ENCODE assay signal across 23 cellular contexts in the genomic region with DNA sequence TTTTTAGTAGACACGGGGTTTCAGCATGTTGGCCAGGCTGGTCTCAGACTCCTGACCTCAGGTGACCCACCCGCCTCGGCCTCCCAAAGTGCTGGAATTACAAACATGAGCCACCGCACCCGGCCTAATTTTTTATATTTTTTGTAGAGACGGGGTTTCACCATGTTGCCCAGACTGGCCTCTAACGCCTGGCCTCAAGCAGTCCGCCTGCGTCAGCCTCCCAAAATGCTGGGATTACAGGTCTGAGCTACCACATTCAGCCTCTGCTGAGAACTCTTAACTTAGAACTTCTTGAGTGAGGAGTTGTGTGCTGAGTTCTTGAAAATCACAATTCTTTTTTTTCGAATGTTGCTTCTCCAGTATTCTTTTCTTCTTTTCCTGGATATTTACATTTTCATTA.
DNase-seq lines count a peak whose midpoint lies in the region; ATAC-seq, FAIRE-seq and TF ChIP-seq lines count a peak whose summit lies in the region.
"Had no signal": no experiment of that assay in that cellular context is flagged by ENCODE, and none has a peak within 500 bp of the region (broad histone marks: within the 10 kb centered on the region; RNA-seq: fewer than 3 reads in every experiment).

No MANE protein-coding gene starts in this region.

- H2BK120ac ChIP-seq in H1 (replicated peaks; ENCODE audit: low read depth, low read length): no peak overlapping the region

- H3K27me3 Mint-ChIP-seq in T-helper 17 cell: no peaks in the 10 kb centered on the region
- H3K27me3 Mint-ChIP-seq in stimulated activated memory B cell treated with anti-CD40 and anti-IgM and Interleukin-4, amounts not matched to agents 10 μg/mL and 1 μg/mL and 100 μg/mL, for 72 hours: no peaks in the 10 kb centered on the region
- H3K27me3 Mint-ChIP-seq: CD4-positive, alpha-beta T cell; CD8-positive, alpha-beta memory T cell had no signal

- no peak overlapping the region for H4K91ac ChIP-seq in H1 (replicated peaks; ENCODE audit: insufficient read length, low read length)

- no peak overlapping the region for H4K5ac ChIP-seq in H1 (ENCODE audit: insufficient read length, low read depth, low read length)

- H2BK12ac ChIP-seq in H1 (ENCODE audit: low read depth, low read length): no peak overlapping the region

- no peak for TF ChIP-seq CTCF in H1 (IDR thresholded peaks at IDR 0.05; ENCODE audit: control extremely low read depth in 1 of 3, insufficient read depth in 1 of 3, low read depth in 1 of 3, low read length in 3 of 3)

- H3K4me1 ChIP-seq in BLaER1: peaks cover 34% of the 10 kb centered on the region
- H3K4me1 ChIP-seq in H1 (replicated peaks in 1 of 4; ENCODE audit: control insufficient read depth in 3 of 4, insufficient read depth in 4 of 4, low read length in 3 of 4): no peaks in the 10 kb centered on the region
- H3K4me1 ChIP-seq: A549 had no signal

- intact Hi-C loops in head of caudate nucleus (cut with DNase I): no loop called here

- H3K36me3 Mint-ChIP-seq in T-helper 17 cell (ENCODE audit: low read depth): peaks cover 5% of the 10 kb centered on the region
- peaks cover 70% of the 10 kb centered on the region for H3K36me3 Mint-ChIP-seq in stimulated activated memory B cell treated with anti-CD40 and anti-IgM and Interleukin-4, amounts not matched to agents 10 μg/mL and 1 μg/mL and 100 μg/mL, for 72 hours

- TF ChIP-seq POLR2A in H1 (IDR thresholded peaks at IDR 0.05; ENCODE audit: control extremely low read depth in 1 of 2, low read depth in 2 of 2, low read length in 2 of 2): no peak

- H3K18ac ChIP-seq in H1 (ENCODE audit: extremely low read depth, low read length): no peak overlapping the region

- WGBS in H1 (ENCODE audit: extremely low coverage in 1 of 2, insufficient coverage in 1 of 2, insufficient read length in 1 of 2, insufficient replicate concordance in 2 of 2, low coverage in 1 of 2, low lambda C conversion rate in 2 of 2, missing lambda C conversion rate in 1 of 2), 2 experiments: 79% methylated on average over 10 of the region's 10 CpGs; no CpG with 5 or more reads in 1 of the 2 experiments

- no peak overlapping the region for H3K4me3 Mint-ChIP-seq in T-helper 17 cell
- no peak overlapping the region for H3K4me3 Mint-ChIP-seq in stimulated activated memory B cell treated with anti-CD40 and anti-IgM and Interleukin-4, amounts not matched to agents 10 μg/mL and 1 μg/mL and 100 μg/mL, for 72 hours
- H3K4me3 Mint-ChIP-seq: CD14-positive monocyte, H9 had no signal

- H3K27ac ChIP-seq in BLaER1 (peak overlapping the region; percentile 32), H1 (ENCODE audit: low read depth, low read length) (no peak overlapping the region)
- H3K27ac ChIP-seq: A549, GM23248 had no signal

- peaks cover 4% of the 10 kb centered on the region for H3K9me3 Mint-ChIP-seq in stimulated activated memory B cell treated with anti-CD40 and anti-IgM and Interleukin-4, amounts not matched to agents 10 μg/mL and 1 μg/mL and 100 μg/mL, for 72 hours
- H3K9me3 Mint-ChIP-seq: CD4-positive, alpha-beta T cell; CD8-positive, alpha-beta memory T cell; H9 had no signal

- H2BK5ac ChIP-seq in H1 (ENCODE audit: low read depth, low read length): no peak overlapping the region

- H3K14ac ChIP-seq in H1 (ENCODE audit: insufficient read length): no peak overlapping the region

- H3K9ac ChIP-seq in BLaER1 (no peak overlapping the region), H1 (replicated peaks in 1 of 4; ENCODE audit: extremely low read depth in 1 of 4, low read depth in 3 of 4, low read length in 3 of 4) (no peak overlapping the region)
- H3K9ac ChIP-seq: GM23248 had no signal

- POLR2A ChIA-PET in H1 (lab: Charles Lee; ENCODE audit: partially characterized antibody): interaction anchor here (0.8 kb wide), 1 partner anchor 8 kb away, joined by 5 read pairs; no protein-coding TSS in a partner anchor

- H3K9me3 ChIP-seq in BLaER1 (peaks cover 83% of the 10 kb centered on the region), T-helper 17 cell (ENCODE audit: control insufficient read depth, low read length, poor library complexity, severe bottlenecking) (no peaks in the 10 kb centered on the region), H1 (ENCODE audit: insufficient read depth in 2 of 2, low read depth in 1 of 2, low read length in 1 of 2) (no peaks in the 10 kb centered on the region)
- H3K9me3 ChIP-seq: A549 had no signal

- no peak overlapping the region for H2BK20ac ChIP-seq in H1 (ENCODE audit: low read length)

- H3K79me1 ChIP-seq in H1 (ENCODE audit: low read depth, low read length): no peaks in the 10 kb centered on the region

- H3K27me3 ChIP-seq in BLaER1 (no peaks in the 10 kb centered on the region), H1 (replicated peaks in 1 of 4; ENCODE audit: control insufficient read depth in 3 of 4, extremely low read depth in 1 of 4, insufficient read depth in 3 of 4, low read length in 3 of 4) (no peaks in the 10 kb centered on the region)

- TF ChIP-seq EP300 in H1 (IDR thresholded peaks at IDR 0.05; ENCODE audit: borderline replicate concordance in 1 of 2, low read depth in 2 of 2, low read length in 2 of 2): no peak

- H3K79me2 ChIP-seq in H1 (ENCODE audit: control insufficient read depth in 1 of 2, insufficient read depth in 2 of 2, low read length in 2 of 2): peaks cover 0 to 41% of the 10 kb centered on the region in 2 experiments; a peak in 2 of 4 replicates

- ATAC-seq in T-helper 17 cell: no peak
- no peak for ATAC-seq in stimulated activated memory B cell treated with anti-CD40 and anti-IgM and Interleukin-4, amounts not matched to agents 10 μg/mL and 1 μg/mL and 100 μg/mL, for 72 hours
- ATAC-seq: A549, GM12878, HCT116 had no signal

- no peak overlapping the region for H2AFZ ChIP-seq in H1 (ENCODE audit: low read length)
- H2AFZ ChIP-seq: GM23248 had no signal

- no peak for TF ChIP-seq RAD21 in H1 (IDR thresholded peaks at IDR 0.05 in 1 of 2, conservative IDR thresholded peaks at IDR 0.05 in 1 of 2; ENCODE audit: low read depth in 2 of 2, low read length in 2 of 2)

- H3K4me1 Mint-ChIP-seq in T-helper 17 cell: peaks cover 39% of the 10 kb centered on the region
- H3K4me1 Mint-ChIP-seq in stimulated activated memory B cell treated with anti-CD40 and anti-IgM and Interleukin-4, amounts not matched to agents 10 μg/mL and 1 μg/mL and 100 μg/mL, for 72 hours: peaks cover 68% of the 10 kb centered on the region

- H3K36me3 ChIP-seq in BLaER1 (peaks cover 86% of the 10 kb centered on the region), H1 (ENCODE audit: control insufficient read depth in 2 of 4, insufficient read depth in 4 of 4, low read length in 3 of 4) (peaks cover 0 to 2% (median 0%) of the 10 kb centered on the region in 4 experiments; a peak in 2 of 8 replicates)

- DNase-seq in T-helper 17 cell (no peak), H1 (ENCODE audit: low read depth in 1 of 2, low spot score in 2 of 2) (no peak), inferior parietal cortex (ENCODE audit: extremely low spot score) (no peak), OCI-M2 (lab: John Stamatoyannopoulos, UW; ENCODE audit: unreplicated experiment) (no peak), head of caudate nucleus (no peak)
- DNase-seq: 8988T; ACHN; AML-193; CD4-positive, alpha-beta T cell; CD8-positive, alpha-beta memory T cell; DMS 273 treated with DMSO at 0.1 percent for 48 hours; DMS79; EL; GDM1; GM23248; H9 had no signal

- H3K27ac Mint-ChIP-seq in T-helper 17 cell: peak overlapping the region; percentile 74
- H3K27ac Mint-ChIP-seq in stimulated activated memory B cell treated with anti-CD40 and anti-IgM and Interleukin-4, amounts not matched to agents 10 μg/mL and 1 μg/mL and 100 μg/mL, for 72 hours: peak overlapping the region; percentile 64
- H3K27ac Mint-ChIP-seq: CD4-positive, alpha-beta T cell had no signal

- H3K4me3 ChIP-seq in BLaER1 (0 out of 2 replicates have a peak overlapping the region, but pooled peaks have one; percentile 19), H1 (ENCODE audit: extremely low read depth in 1 of 4, insufficient read depth in 2 of 4, low read depth in 3 of 4, low read length in 4 of 4) (no peak overlapping the region)
- H3K4me3 ChIP-seq: A549, GM12878, GM23248 had no signal

- no peak overlapping the region for H3K4me2 ChIP-seq in BLaER1
- H3K4me2 ChIP-seq in H1 (ENCODE audit: insufficient read depth in 1 of 2, low read depth in 2 of 2, low read length in 2 of 2): no peak overlapping the region
- H3K4me2 ChIP-seq: A549 had no signal

- H4K20me1 ChIP-seq in BLaER1 (no peaks in the 10 kb centered on the region), H1 (replicated peaks in 1 of 2; ENCODE audit: control insufficient read depth in 1 of 2, insufficient read depth in 2 of 2, low read length in 2 of 2) (no peaks in the 10 kb centered on the region)

- no peak overlapping the region for H2AK5ac ChIP-seq in H1 (ENCODE audit: low read depth, low read length)

- H3K23me2 ChIP-seq in H1 (ENCODE audit: low read depth, low read length): no peaks in the 10 kb centered on the region

- 0 out of 2 replicates have a peak overlapping the region, but pooled peaks have one; percentile 51 for H4K8ac ChIP-seq in H1 (ENCODE audit: extremely low read depth, insufficient read depth, low read length)

- H3K56ac ChIP-seq in H1 (replicated peaks; ENCODE audit: insufficient read length, low read depth, low read length): no peak overlapping the region

- H3K23ac ChIP-seq in H1 (ENCODE audit: insufficient read length): no peak overlapping the region

- no peak overlapping the region for H3K4ac ChIP-seq in H1 (replicated peaks; ENCODE audit: insufficient read length, low read depth, low read length)

- CTCF ChIA-PET in H1 (lab: Charles Lee; ENCODE audit: partially characterized antibody): interaction anchor here (0.7 kb wide), 1 partner anchor 23 kb away, joined by 4 read pairs; no protein-coding TSS in a partner anchor

- FAIRE-seq in H1 (lab: Jason Lieb, UNC): no peak
- FAIRE-seq: A549, D721Med, GM12878 had no signal

- H2BK15ac ChIP-seq in H1 (ENCODE audit: low read length): no peak overlapping the region

TF ChIP-seq in H1, 55 proteins besides CTCF, POLR2A, EP300 and RAD21:
- TF ChIP-seq, protein P1, sequence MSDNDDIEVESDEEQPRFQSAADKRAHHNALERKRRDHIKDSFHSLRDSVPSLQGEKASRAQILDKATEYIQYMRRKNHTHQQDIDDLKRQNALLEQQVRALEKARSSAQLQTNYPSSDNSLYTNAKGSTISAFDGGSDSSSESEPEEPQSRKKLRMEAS (IDR thresholded peaks at IDR 0.05): no peak
- TF ChIP-seq GABPA (IDR thresholded peaks at IDR 0.05; ENCODE audit: borderline replicate concordance, insufficient read depth, low read length) (no peak), CEBPB (IDR thresholded peaks at IDR 0.05; ENCODE audit: low read depth, low read length) (no peak)
